9 cellular contexts compared by ENCODE assay signal in the genomic region with DNA sequence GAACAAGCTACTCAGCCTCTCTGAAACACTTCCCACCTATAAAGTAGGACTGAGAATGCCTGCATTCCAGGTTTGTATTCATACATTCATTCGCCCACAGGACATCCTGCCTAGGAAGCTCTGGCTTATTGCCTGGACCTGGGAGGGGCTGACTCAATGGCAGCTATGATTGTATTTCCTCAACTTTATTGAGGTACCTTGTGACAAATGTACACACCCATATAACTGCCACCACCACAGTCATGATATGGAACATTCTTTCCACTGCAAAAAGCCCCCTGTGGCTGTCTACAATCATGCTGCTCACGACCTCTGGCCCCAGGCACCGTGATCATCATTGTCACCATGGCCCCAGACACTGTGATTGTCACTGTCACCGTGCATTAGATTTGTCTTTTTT.
A peak's percentile ranks its signal among the peaks of the same experiment; 100 is the strongest.
DNase-seq lines count a peak whose midpoint lies in the region; ATAC-seq and TF ChIP-seq lines count a peak whose summit lies in the region.
"Had no signal": no experiment of that assay in that cellular context is flagged by ENCODE, and none has a peak within 500 bp of the region (broad histone marks: within the 10 kb centered on the region; RNA-seq: fewer than 3 reads in every experiment).

No MANE protein-coding gene starts in this region.

- ATAC-seq in sciatic nerve, result peak; percentile 9
- ATAC-seq: lower lobe of right lung had no signal

- no peak for TF ChIP-seq CTCF in fibroblast of the aortic adventitia (IDR thresholded peaks at IDR 0.05; ENCODE audit: insufficient read depth, low read length)

- intact Hi-C loops in sciatic nerve (cut with DNase I), result no loop called here

- no peak overlapping the region for H3K4me3 ChIP-seq in fibroblast of the aortic adventitia (ENCODE audit: low read depth, low read length)
- H3K4me3 ChIP-seq: lower lobe of right lung had no signal

- DNase-seq in activated CD4-positive, alpha-beta T cell treated with anti-CD3 and anti-CD28 coated beads for 48 hours, result peak; percentile 29
- DNase-seq in activated CD4-positive, alpha-beta T cell treated with anti-CD3 and anti-CD28 coated beads for 4 hours, result no peak
- DNase-seq in SW 1271 (lab: John Stamatoyannopoulos, UW), result peak; percentile 20 to 34
- DNase-seq in fibroblast of the aortic adventitia (ENCODE audit: low read depth), result peak; percentile 5
- no peak for DNase-seq in sciatic nerve (ENCODE audit: low spot score)
- DNase-seq in HuH-7 (ENCODE audit: low spot score), result no peak
- DNase-seq in NCI-H1930 (lab: John Stamatoyannopoulos, UW), result no peak
- no peak for DNase-seq in NCI-H748 (lab: John Stamatoyannopoulos, UW; ENCODE audit: unreplicated experiment)
- DNase-seq: lower lobe of right lung had no signal

Comparison
In these comparisons a context has a peak if more than half of its experiments do, and no peak if none do; other contexts are left out.
1. DNase-seq: peak in activated CD4-positive, alpha-beta T cell treated with anti-CD3 and anti-CD28 coated beads for 48 hours (single experiment), SW 1271 (2 of 2) and fibroblast of the aortic adventitia (single experiment); none in activated CD4-positive, alpha-beta T cell treated with anti-CD3 and anti-CD28 coated beads for 4 hours (0 of 2), sciatic nerve (single experiment), HuH-7 (single experiment), NCI-H1930 (0 of 2) and NCI-H748 (single experiment).